Comparison of ENCODE assay signal across 8 cellular contexts in the genomic region with DNA sequence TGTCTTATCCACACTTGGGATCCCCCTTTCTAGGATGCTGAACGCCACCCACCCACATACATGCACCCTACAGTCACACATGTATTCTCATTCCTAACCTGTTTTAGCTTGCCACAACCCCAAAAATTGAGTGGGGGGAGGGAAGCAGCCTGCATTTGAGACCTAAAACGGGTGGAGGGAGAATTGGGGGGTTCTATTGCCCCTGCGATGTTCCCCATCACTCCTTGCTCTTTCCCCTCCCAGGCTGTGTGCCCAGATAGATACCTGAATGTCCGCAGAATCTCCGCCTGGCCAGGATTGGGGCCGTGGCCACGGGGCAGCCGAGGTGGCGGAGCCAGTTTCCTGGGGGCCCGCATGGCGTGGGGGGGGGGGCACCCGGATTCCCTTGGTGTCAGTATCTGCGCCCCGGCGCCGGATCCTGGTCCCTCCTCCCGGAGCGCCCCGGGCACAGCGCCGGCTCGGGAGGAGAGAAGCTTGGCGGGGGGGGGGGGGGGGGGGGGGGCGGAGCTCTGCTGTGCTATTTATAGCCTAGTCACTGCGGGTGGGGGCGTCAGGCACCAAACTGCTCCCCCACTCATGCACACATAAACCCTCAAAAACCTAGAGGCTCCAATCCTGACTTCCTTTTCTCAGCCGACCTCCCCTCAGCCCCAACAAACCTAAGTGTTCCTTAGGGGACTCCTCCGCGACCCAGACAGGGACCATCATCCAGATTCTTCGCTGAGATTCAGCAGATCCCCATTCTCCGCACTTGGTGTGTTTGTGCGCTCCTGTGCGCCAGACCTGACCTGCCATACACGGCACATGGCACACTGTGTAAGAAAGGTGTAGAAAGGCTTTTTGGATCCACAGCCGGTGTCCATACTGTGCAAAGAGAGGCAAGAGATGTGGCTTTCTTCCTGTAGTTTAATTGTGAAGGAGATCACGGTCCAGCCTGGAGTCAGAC. TPM values are rescaled to one million over a fixed set of nuclear protein-coding genes. Genes with fewer than 3 reads are reported as not detected.
DNase-seq lines count a peak whose midpoint lies in the region; ATAC-seq and TF ChIP-seq lines count a peak whose summit lies in the region.

No MANE protein-coding gene starts in this region.

- no TSS peak for BruUV-seq in Calu3 (replicated peaks; lab: Mats Ljungman, UMichigan)

- H3K9me3 Mint-ChIP-seq in Calu3 (ENCODE audit: low read depth, unreplicated experiment): no peaks in the 10 kb centered on the region
- H3K9me3 Mint-ChIP-seq in activated naive CD8-positive, alpha-beta T cell (ENCODE audit: low read depth): no peaks in the 10 kb centered on the region

- peak overlapping the region; percentile 85 for H3K4me3 ChIP-seq in psoas muscle

- peaks cover 59% of the 10 kb centered on the region for H3K4me1 Mint-ChIP-seq in Calu3 (ENCODE audit: low read depth, unreplicated experiment)
- H3K4me1 Mint-ChIP-seq in activated naive CD8-positive, alpha-beta T cell (ENCODE audit: low read depth): peaks cover 63% of the 10 kb centered on the region

- H3K36me3 Mint-ChIP-seq in Calu3 (ENCODE audit: insufficient read depth, unreplicated experiment): peaks cover 36% of the 10 kb centered on the region
- H3K36me3 Mint-ChIP-seq in activated naive CD8-positive, alpha-beta T cell: peaks cover 1% of the 10 kb centered on the region

- TF ChIP-seq CTCF in Calu3 (IDR thresholded peaks at IDR 0.05; ENCODE audit: unreplicated experiment) (no peak), psoas muscle (IDR thresholded peaks at IDR 0.05) (no peak)

- CTCF ChIA-PET in Calu3 (lab: Charles Lee): interaction anchor here (0.6 to 1.3 kb wide), 3 partner anchors 15 to 70 kb away, joined by 3 to 6 read pairs (median 3); no protein-coding TSS in a partner anchor

- H3K27me3 ChIP-seq in psoas muscle (ENCODE audit: insufficient read depth in 3 of 3, low read length in 2 of 3): no peaks in the 10 kb centered on the region

- 2 to 11% (median 7%) methylated on average over 19 to 29 of the region's 36 CpGs for WGBS in psoas muscle, 3 donors

- intact Hi-C loops in Calu3 (cut with micrococcal nuclease; ENCODE audit: unreplicated experiment) (no loop called here), left ventricle myocardium superior (cut with micrococcal nuclease) (loop anchor here (5.0 kb wide), 1 partner anchor 40 kb away; no protein-coding TSS in a partner anchor), psoas muscle (cut with DNase I) (loop anchor here in 1 of 2 donors (5.0 kb wide), 1 partner anchor 105 kb away; a partner anchor contains a TSS)

- H3K4me1 ChIP-seq in psoas muscle: peaks cover 53% of the 10 kb centered on the region

- peak overlapping the region; percentile 86 for H3K27ac ChIP-seq in psoas muscle

- H3K36me3 ChIP-seq in psoas muscle (ENCODE audit: insufficient read depth in 1 of 2, low read depth in 1 of 2): no peaks in the 10 kb centered on the region

- H3K27me3 Mint-ChIP-seq in Calu3 (ENCODE audit: unreplicated experiment): peaks cover 65% of the 10 kb centered on the region
- H3K27me3 Mint-ChIP-seq in activated naive CD8-positive, alpha-beta T cell: no peaks in the 10 kb centered on the region

- DNase-seq in Calu3 (no peak), NCI-H526 treated with DMSO at 0.1 percent for 48 hours (lab: John Stamatoyannopoulos, UW) (peak; percentile 51), left ventricle myocardium superior (peak; percentile 72), psoas muscle (peak; percentile 69 to 80), NCI-H1436 treated with DMSO at 0.1 percent for 48 hours (lab: John Stamatoyannopoulos, UW) (no peak)

- peak overlapping the region; percentile 75 for H3K4me3 Mint-ChIP-seq in Calu3 (ENCODE audit: low read depth, unreplicated experiment)
- peak overlapping the region; percentile 94 for H3K4me3 Mint-ChIP-seq in activated naive CD8-positive, alpha-beta T cell

- peaks cover 3% of the 10 kb centered on the region for H3K9me3 ChIP-seq in psoas muscle

- ATAC-seq in left ventricle myocardium superior: peak; percentile 1
- peak in 3 of 4 donors; percentile 3 to 35 (median 9) for ATAC-seq in psoas muscle
- ATAC-seq in GM18511 (IDR thresholded peaks at IDR 0.05; ENCODE audit: unreplicated experiment): no peak
- ATAC-seq in GM21423 (IDR thresholded peaks at IDR 0.05; ENCODE audit: unreplicated experiment): no peak

- no peak overlapping the region for H3K27ac Mint-ChIP-seq in Calu3 (ENCODE audit: unreplicated experiment)
- H3K27ac Mint-ChIP-seq in activated naive CD8-positive, alpha-beta T cell: peak overlapping the region; percentile 95

RNA-seq across cellular contexts. Expression of a gene that starts 1.9 kb away (rescaled TPM):
- total RNA-seq in Calu3 (2022) (0.19 and 0.27 TPM in 2 replicates), left ventricle myocardium superior (0.52 TPM), psoas muscle (10 to 100 TPM in 1 of 4 donors, 1 to 10 TPM in 2, under 1 TPM in 1; 0.42 to 12.3 (median 4.9) TPM)
- polyA plus RNA-seq in psoas muscle: 10 to 100 TPM in 1 of 3 donors, 1 to 10 TPM in 2; 6.6 to 14.7 (median 7.4) TPM

RNA-seq across cellular contexts. Expression of a gene that starts 2.1 kb away (rescaled TPM):
- total RNA-seq in Calu3 (2022) (9.9 and 11.5 TPM in 2 replicates), left ventricle myocardium superior (44.0 TPM), psoas muscle (10 to 100 TPM; 30.5 to 62.5 (median 48.9) TPM)
- polyA plus RNA-seq in psoas muscle: 100 to 1,000 TPM in 1 of 3 donors, 10 to 100 TPM in 2; 59.9 to 139 (median 98.1) TPM

RNA-seq across cellular contexts. Expression of a gene that starts 4.6 kb away (rescaled TPM):
- 6.3 and 7.2 TPM in 2 replicates for total RNA-seq in Calu3 (2022)
- 25.2 TPM for total RNA-seq in left ventricle myocardium superior
- total RNA-seq in psoas muscle: 10 to 100 TPM; 14.6 to 59.7 (median 38.0) TPM
- polyA plus RNA-seq in psoas muscle: 10 to 100 TPM; 23.5 to 36.9 (median 28.1) TPM

RNA-seq across cellular contexts. Expression of a gene that starts 33.9 kb away (rescaled TPM):
- 18.5 and 27.3 TPM in 2 replicates for total RNA-seq in Calu3 (2022)
- 954 TPM for total RNA-seq in left ventricle myocardium superior
- total RNA-seq in psoas muscle: 1,000 to 10,000 TPM in 3 of 4 donors, 100 to 1,000 TPM in 1; 887 to 2,747 (median 1,374) TPM
- polyA plus RNA-seq in psoas muscle: 1,000 to 10,000 TPM; 1,253 to 1,929 (median 1,863) TPM

RNA-seq across cellular contexts. Expression of a gene that starts 35.1 kb away (rescaled TPM):
- 167 and 177 TPM in 2 replicates for total RNA-seq in Calu3 (2022)
- total RNA-seq in left ventricle myocardium superior: 57.7 TPM
- total RNA-seq in psoas muscle: 100 to 1,000 TPM in 3 of 4 donors, 10 to 100 TPM in 1; 82.9 to 254 (median 174) TPM
- 100 to 1,000 TPM; 193 to 527 (median 243) TPM for polyA plus RNA-seq in psoas muscle

Comparison
In these comparisons a context has a peak if more than half of its experiments do, and no peak if none do; other contexts are left out.
1. DNase-seq: peak in NCI-H526 treated with DMSO at 0.1 percent for 48 hours (single experiment), left ventricle myocardium superior (single experiment) and psoas muscle (2 of 2); none in Calu3 (single experiment) and NCI-H1436 treated with DMSO at 0.1 percent for 48 hours (single experiment).
2. ATAC-seq: peak in left ventricle myocardium superior (single experiment) and psoas muscle (3 of 4); none in GM18511 (single experiment) and GM21423 (single experiment).